9 cellular contexts compared by ENCODE assay signal in the genomic region with DNA sequence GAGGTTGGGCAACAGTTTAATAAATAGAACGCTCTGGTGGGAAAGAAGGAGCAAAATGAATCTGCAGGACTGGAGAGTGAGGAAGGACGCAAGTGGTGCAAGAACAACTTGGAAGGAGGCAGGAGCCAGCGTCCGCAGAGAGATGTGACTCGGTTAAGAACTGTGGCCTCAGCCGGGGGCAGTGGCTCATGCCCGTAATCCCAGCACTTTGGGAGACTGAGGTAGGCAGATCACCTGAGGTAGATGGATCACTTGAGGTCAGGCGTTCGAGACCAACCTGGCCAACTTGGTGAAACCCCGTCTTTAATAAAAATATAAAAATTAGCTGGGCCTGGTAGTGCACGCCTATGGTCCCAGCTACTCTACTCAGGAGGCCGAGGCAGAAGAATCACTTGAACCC.
"Had no signal": no experiment of that assay in that cellular context is flagged by ENCODE, and none has a peak within 500 bp of the region (broad histone marks: within the 10 kb centered on the region; RNA-seq: fewer than 3 reads in every experiment).

No MANE protein-coding gene starts in this region.

- H3K4me3 ChIP-seq: GM23248, GM23338, HAP-1 had no signal

- H3K9ac ChIP-seq: GM23248 had no signal

- ATAC-seq: GM23338, HCT116 had no signal

- H3K4me2 ChIP-seq: GM23338 had no signal

- H3K27ac Mint-ChIP-seq: GM23338, HFFc6 had no signal

- H3K9me3 Mint-ChIP-seq: GM23338, H9 had no signal

- H3K27ac ChIP-seq: GM23248 had no signal

- H3K4me3 Mint-ChIP-seq: GM23338, H9, HFFc6 had no signal

- H2AFZ ChIP-seq: GM23248, GM23338 had no signal

- H3K36me3 ChIP-seq: HAP-1 had no signal

- H3K9me3 ChIP-seq: HAP-1 had no signal

- DNase-seq: GM23248, GOT3, H7, H9, HCEC 1CT, HFFc6 had no signal
